ENCODE assay signal across 31 cellular contexts in the genomic region with DNA sequence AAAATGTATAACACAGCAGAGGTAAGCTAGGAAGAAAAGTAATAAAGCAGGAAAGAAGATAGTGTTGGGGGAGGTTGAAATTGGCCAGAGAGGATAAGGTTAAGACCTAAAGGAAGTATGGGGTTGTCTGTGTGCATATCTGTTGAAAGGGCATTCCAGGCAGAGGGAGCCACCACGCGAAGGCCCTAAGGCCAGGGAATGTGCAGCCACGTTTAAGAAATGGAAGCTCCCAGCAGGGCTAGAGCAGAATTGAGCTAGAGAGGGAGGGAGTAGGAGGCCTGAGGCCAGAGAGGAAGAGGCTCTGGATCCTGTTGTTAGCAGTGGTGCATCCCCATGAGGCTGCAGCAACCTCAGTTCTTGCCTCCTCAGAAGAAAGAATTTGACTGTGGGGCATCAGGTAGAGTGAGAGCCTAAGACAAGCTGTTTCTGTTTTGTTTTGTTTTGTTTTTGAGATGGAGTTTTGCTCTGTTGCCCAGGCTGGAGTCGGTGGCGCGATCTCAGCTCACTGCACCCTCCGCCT. TPM values are rescaled to one million over a fixed set of nuclear protein-coding genes. Genes with fewer than 3 reads are reported as not detected.
A peak's percentile ranks its signal among the peaks of the same experiment; 100 is the strongest.
DNase-seq lines count a peak whose midpoint lies in the region; ATAC-seq and TF ChIP-seq lines count a peak whose summit lies in the region.
"Had no signal": no experiment of that assay in that cellular context is flagged by ENCODE, and none has a peak within 500 bp of the region (broad histone marks: within the 10 kb centered on the region; RNA-seq: fewer than 3 reads in every experiment).

No MANE protein-coding gene starts in this region.

- TF ChIP-seq CTCF in OCI-LY7 (conservative IDR thresholded peaks at IDR 0.05; ENCODE audit: low read length) = no peak
- TF ChIP-seq CTCF in endodermal cell (conservative IDR thresholded peaks at IDR 0.05) = no peak
- no peak for TF ChIP-seq CTCF in neural crest cell (conservative IDR thresholded peaks at IDR 0.05)
- no peak for TF ChIP-seq CTCF in left lung (IDR thresholded peaks at IDR 0.05)

- H3K4me3 ChIP-seq in OCI-LY7 (ENCODE audit: low read depth, low read length, poor library complexity, severe bottlenecking) = no peak overlapping the region
- no peak overlapping the region for H3K4me3 ChIP-seq in endodermal cell (ENCODE audit: low read length)
- H3K4me3 ChIP-seq in left lung = no peak overlapping the region
- H3K4me3 ChIP-seq: pancreas, SJSA1, testis had no signal

- BruUV-seq in OCI-LY7 (replicated peaks; lab: Mats Ljungman, UMichigan) = no TSS peak

- no peak overlapping the region for H3K27ac Mint-ChIP-seq in endodermal cell
- H3K27ac Mint-ChIP-seq in neural crest cell (ENCODE audit: unreplicated experiment) = peak overlapping the region; percentile 13
- H3K27ac Mint-ChIP-seq: activated T-cell treated with anti-CD3 and anti-CD28 coated beads, Interleukin-2, amount 50 U/mL, for 72 hours; dendritic cell treated with granulocyte-macrophage colony-stimulating factor and Interleukin-4, amounts not matched to agents 40 ng/mL and 50 ng/mL, for 4 days; natural killer cell treated with Interleukin-12 subunit alpha and Interleukin-12 subunit beta and Interleukin-15 and Interleukin-18, amount 100 ng/mL, for 72 hours; T-helper 1 cell treated with Interleukin-12 subunit alpha and Interleukin-12 subunit beta and Interleukin-4 antibody, amounts not matched to agents 30 μg/mL and 1 μg/mL, for 36 hours had no signal

- DNase-seq in ELF-1 (ENCODE audit: low read depth, low spot score) (peak; percentile 93), OCI-LY7 (ENCODE audit: low spot score) (peak; percentile 40), endodermal cell (peak; percentile 57), neural crest cell (ENCODE audit: low read depth, low spot score) (no peak), NCI-H748 treated with DMSO at 0.1 percent for 48 hours (lab: John Stamatoyannopoulos, UW) (no peak), left lung (no peak), superior temporal gyrus (ENCODE audit: extremely low spot score) (no peak)
- DNase-seq: activated CD4-positive, alpha-beta T cell treated with anti-CD3 and anti-CD28 coated beads, Interleukin-2, amount 50 U/mL, for 4 hours; activated naive CD4-positive, alpha-beta T cell; activated T-cell treated with anti-CD3 and anti-CD28 coated beads, Interleukin-2, amount 50 U/mL, for 72 hours; caudate nucleus; HCEC 1CT; NCI-H1436; NCI-H226; NCI-H526 treated with DMSO at 0.1 percent for 48 hours; pancreas; RPMI8226; stimulated activated naive CD4-positive, alpha-beta T cell; testis had no signal

- 78 to 86% methylated on average over 7 of the region's 7 CpGs for WGBS in endodermal cell (ENCODE audit: insufficient coverage in 1 of 2, insufficient read length in 1 of 2), 2 experiments

- no peak overlapping the region for H3K4me3 Mint-ChIP-seq in endodermal cell
- H3K4me3 Mint-ChIP-seq in neural crest cell = no peak overlapping the region
- H3K4me3 Mint-ChIP-seq: activated T-cell treated with anti-CD3 and anti-CD28 coated beads, Interleukin-2, amount 50 U/mL, for 72 hours; dendritic cell treated with granulocyte-macrophage colony-stimulating factor and Interleukin-4, amounts not matched to agents 40 ng/mL and 50 ng/mL, for 4 days; natural killer cell treated with Interleukin-12 subunit alpha and Interleukin-12 subunit beta and Interleukin-15 and Interleukin-18, amount 100 ng/mL, for 72 hours; T-helper 1 cell treated with Interleukin-12 subunit alpha and Interleukin-12 subunit beta and Interleukin-4 antibody, amounts not matched to agents 30 μg/mL and 1 μg/mL, for 36 hours had no signal

- ATAC-seq in left lung = no peak
- ATAC-seq: activated T-cell treated with anti-CD3 and anti-CD28 coated beads, Interleukin-2, amount 50 U/mL, for 72 hours; esophagus mucosa; HepG2; natural killer cell treated with Interleukin-12 subunit alpha and Interleukin-12 subunit beta and Interleukin-15 and Interleukin-18, amount 100 ng/mL, for 72 hours; pancreas had no signal

- H3K9me3 ChIP-seq in OCI-LY7 (ENCODE audit: low read length) = no peaks in the 10 kb centered on the region
- no peaks in the 10 kb centered on the region for H3K9me3 ChIP-seq in endodermal cell (ENCODE audit: control insufficient read depth, low read length)
- no peaks in the 10 kb centered on the region for H3K9me3 ChIP-seq in left lung
- H3K9me3 ChIP-seq: pancreas, SJSA1, testis had no signal

- intact Hi-C loops in OCI-LY7 (cut with micrococcal nuclease; ENCODE audit: unreplicated experiment) (no loop called here), left lung (cut with DNase I) (no loop called here)

- H3K79me2 ChIP-seq in OCI-LY7 (ENCODE audit: insufficient read depth, low read depth, low read length) = no peaks in the 10 kb centered on the region

- H3K27me3 Mint-ChIP-seq in endodermal cell (ENCODE audit: insufficient read depth) (no peaks in the 10 kb centered on the region), neural crest cell (ENCODE audit: low read depth) (no peaks in the 10 kb centered on the region)
- H3K27me3 Mint-ChIP-seq: dendritic cell treated with granulocyte-macrophage colony-stimulating factor and Interleukin-4, amounts not matched to agents 40 ng/mL and 50 ng/mL, for 4 days; natural killer cell treated with Interleukin-12 subunit alpha and Interleukin-12 subunit beta and Interleukin-15 and Interleukin-18, amount 100 ng/mL, for 72 hours had no signal

- H3K9me3 Mint-ChIP-seq in endodermal cell (no peaks in the 10 kb centered on the region), neural crest cell (no peaks in the 10 kb centered on the region)
- H3K9me3 Mint-ChIP-seq: activated T-cell treated with anti-CD3 and anti-CD28 coated beads, Interleukin-2, amount 50 U/mL, for 72 hours; dendritic cell treated with granulocyte-macrophage colony-stimulating factor and Interleukin-4, amounts not matched to agents 40 ng/mL and 50 ng/mL, for 4 days; natural killer cell treated with Interleukin-12 subunit alpha and Interleukin-12 subunit beta and Interleukin-15 and Interleukin-18, amount 100 ng/mL, for 72 hours; T-helper 1 cell treated with Interleukin-12 subunit alpha and Interleukin-12 subunit beta and Interleukin-4 antibody, amounts not matched to agents 30 μg/mL and 1 μg/mL, for 36 hours had no signal

- peaks cover 43% of the 10 kb centered on the region for H3K4me1 Mint-ChIP-seq in endodermal cell
- H3K4me1 Mint-ChIP-seq in neural crest cell = peaks cover 28% of the 10 kb centered on the region

- H3K9me2 ChIP-seq in OCI-LY7 (ENCODE audit: insufficient read depth, low read length) = no peaks in the 10 kb centered on the region

- H2AFZ ChIP-seq in OCI-LY7 (ENCODE audit: low read length) = peak overlapping the region; percentile 51

- H3K36me3 ChIP-seq in OCI-LY7 (ENCODE audit: insufficient read depth, low read length) (no peaks in the 10 kb centered on the region), endodermal cell (ENCODE audit: control insufficient read depth, insufficient read depth, low read length) (no peaks in the 10 kb centered on the region), left lung (peaks cover 0 to 7% of the 10 kb centered on the region in 2 donors)
- H3K36me3 ChIP-seq: pancreas had no signal

- H3K27ac ChIP-seq in OCI-LY7 (ENCODE audit: low read depth, low read length, poor library complexity, severe bottlenecking) (peak overlapping the region; percentile 85), endodermal cell (ENCODE audit: low read depth, low read length) (peak overlapping the region; percentile 67), left lung (no peak overlapping the region)
- H3K27ac ChIP-seq: pancreas, SJSA1, testis had no signal

- H3K36me3 Mint-ChIP-seq in endodermal cell (ENCODE audit: low read depth) = peaks cover 2% of the 10 kb centered on the region
- H3K36me3 Mint-ChIP-seq in neural crest cell (ENCODE audit: low read depth) = no peaks in the 10 kb centered on the region
- H3K36me3 Mint-ChIP-seq: natural killer cell treated with Interleukin-12 subunit alpha and Interleukin-12 subunit beta and Interleukin-15 and Interleukin-18, amount 100 ng/mL, for 72 hours had no signal

- H3K27me3 ChIP-seq in endodermal cell (ENCODE audit: control insufficient read depth, insufficient read depth, low read length, poor library complexity, severe bottlenecking) (no peaks in the 10 kb centered on the region), left lung (no peaks in the 10 kb centered on the region)
- H3K27me3 ChIP-seq: pancreas, SJSA1, testis had no signal

- no peaks in the 10 kb centered on the region for H4K20me1 ChIP-seq in OCI-LY7 (ENCODE audit: insufficient read depth, low read length)

- POLR2A ChIA-PET in OCI-LY7 (lab: Charles Lee) = interaction anchor here (0.9 to 1.5 kb wide), 3 partner anchors 8 to 37 kb away, joined by 3 to 4 read pairs (median 4); no protein-coding TSS in a partner anchor

- H3K4me1 ChIP-seq in OCI-LY7 (ENCODE audit: insufficient read depth, low read length, poor library complexity, severe bottlenecking) (peaks cover 62% of the 10 kb centered on the region), endodermal cell (ENCODE audit: control insufficient read depth, insufficient read depth, low read length) (peaks cover 13% of the 10 kb centered on the region), left lung (no peaks in the 10 kb centered on the region)
- H3K4me1 ChIP-seq: SJSA1, testis had no signal

- CTCF ChIA-PET in OCI-LY7 (lab: Charles Lee; ENCODE audit: unreplicated experiment) = no interaction called here

- no peak overlapping the region for H3K9ac ChIP-seq in endodermal cell (ENCODE audit: extremely low read depth, low read length, poor library complexity, severe bottlenecking)

- H3K4me2 ChIP-seq in OCI-LY7 (ENCODE audit: low read length) = peak overlapping the region; percentile 50

RNA-seq across cellular contexts. Expression of a gene that starts 59.0 kb away (rescaled TPM):
- not detected in 2 replicates for total RNA-seq in OCI-LY7 (2014; rRNA removed; shearing (Covaris generic))
- total RNA-seq in OCI-LY7 (2022) (not detected in 2 replicates), endodermal cell (1 to 10 TPM in 1 of 2 donors, not detected in 1; 1.8 TPM), neural crest cell (not detected in 2 replicates), left lung (not detected)
- polyA plus RNA-seq in endodermal cell (2013, experiment 1 of 2) = 0.36 TPM
- polyA plus RNA-seq in endodermal cell (2013, experiment 2 of 2) = not detected
- total RNA-seq: activated T-cell treated with anti-CD3 and anti-CD28 coated beads, Interleukin-2, amount 50 U/mL, for 72 hours; esophagus mucosa; fibroblast of villous mesenchyme; HepG2; liver; mononuclear cell; natural killer cell treated with Interleukin-12 subunit alpha and Interleukin-12 subunit beta and Interleukin-15 and Interleukin-18, amount 100 ng/mL, for 72 hours; renal cortical epithelial cell; SJSA1; urinary bladder had no signal
- polyA plus RNA-seq: HepG2, keratinocyte, liver, urinary bladder had no signal

Comparison
In these comparisons a context has a peak if more than half of its experiments do, and no peak if none do; other contexts are left out.
1. DNase-seq: peak in ELF-1 (single experiment), OCI-LY7 (single experiment) and endodermal cell (single experiment); none in neural crest cell (single experiment), NCI-H748 treated with DMSO at 0.1 percent for 48 hours (single experiment), left lung (0 of 2) and superior temporal gyrus (single experiment).
2. H3K27ac ChIP-seq: peak in OCI-LY7 (single experiment) and endodermal cell (single experiment); none in left lung (0 of 2).